ENCODE assay signal across 9 cellular contexts in genomic region chr9:125544988-125545651, GRCh38.
DNase-seq lines count a peak whose midpoint lies in the region; ATAC-seq and TF ChIP-seq lines count a peak whose summit lies in the region.
"Had no signal": no experiment of that assay in that cellular context is flagged by ENCODE, and none has a peak within 500 bp of the region (broad histone marks: within the 10 kb centered on the region; RNA-seq: fewer than 3 reads in every experiment).

No MANE protein-coding gene starts in this region.

- H3K4me3 ChIP-seq in adrenal gland (no peak overlapping the region), foreskin fibroblast (ENCODE audit: low read depth in 1 of 2, low read length in 2 of 2) (no peak overlapping the region), prostate gland (no peak overlapping the region)

- H3K9me3 ChIP-seq in adrenal gland (replicated peaks in 1 of 3) = no peaks in the 10 kb centered on the region
- no peaks in the 10 kb centered on the region for H3K9me3 ChIP-seq in prostate gland

- no peak for TF ChIP-seq CTCF in adrenal gland (IDR thresholded peaks at IDR 0.05)
- no peak for TF ChIP-seq CTCF in foreskin fibroblast (IDR thresholded peaks at IDR 0.05; ENCODE audit: low read depth, low read length)
- no peak for TF ChIP-seq CTCF in prostate gland (IDR thresholded peaks at IDR 0.05)

- DNase-seq in Daoy (ENCODE audit: low read depth) = peak; percentile 62
- peak in 6 of 7 donors; percentile 39 to 69 (median 52) for DNase-seq in adrenal gland
- DNase-seq in foreskin fibroblast = peak; percentile 73 to 88
- peak; percentile 81 for DNase-seq in prostate gland (ENCODE audit: low spot score)
- no peak for DNase-seq in DMS53 treated with DMSO at 0.1 percent for 48 hours (lab: John Stamatoyannopoulos, UW; ENCODE audit: unreplicated experiment)
- DNase-seq: Calu3 had no signal

- intact Hi-C loops in adrenal gland (cut with DNase I) = no loop called here
- intact Hi-C loops in prostate gland (cut with DNase I) = no loop called here

- H3K4me1 ChIP-seq in adrenal gland (replicated peaks in 1 of 2) = peaks cover 48 to 72% of the 10 kb centered on the region in 2 donors
- peaks cover 9% of the 10 kb centered on the region for H3K4me1 ChIP-seq in prostate gland (replicated peaks)

- 33 to 49% (median 44%) methylated on average over 13 of the region's 13 CpGs for WGBS in adrenal gland, 4 donors
- WGBS in prostate gland = 10% methylated on average over 13 of the region's 13 CpGs

- peak overlapping the region in 4 of 5 donors; percentile 56 to 80 (median 70) for H3K27ac ChIP-seq in adrenal gland
- H3K27ac ChIP-seq in prostate gland = peak overlapping the region; percentile 29 to 42

- no peaks in the 10 kb centered on the region for H3K36me3 ChIP-seq in adrenal gland (replicated peaks in 1 of 2)
- H3K36me3 ChIP-seq in prostate gland = no peaks in the 10 kb centered on the region

- TF ChIP-seq POLR2A in adrenal gland (IDR thresholded peaks at IDR 0.05) (no peak), prostate gland (IDR thresholded peaks at IDR 0.05) (no peak)

- no peaks in the 10 kb centered on the region for H3K27me3 ChIP-seq in adrenal gland
- no peaks in the 10 kb centered on the region for H3K27me3 ChIP-seq in prostate gland (replicated peaks; ENCODE audit: insufficient read depth)

- ATAC-seq in GM18858 (IDR thresholded peaks at IDR 0.05; ENCODE audit: unreplicated experiment) = no peak
- ATAC-seq in GM18502 (IDR thresholded peaks at IDR 0.05; ENCODE audit: poor library complexity, unreplicated experiment) = no peak
- ATAC-seq in GM21825 (IDR thresholded peaks at IDR 0.05; ENCODE audit: unreplicated experiment) = no peak
